Comparison of ENCODE assay signal across 8 cellular contexts in the genomic region with DNA sequence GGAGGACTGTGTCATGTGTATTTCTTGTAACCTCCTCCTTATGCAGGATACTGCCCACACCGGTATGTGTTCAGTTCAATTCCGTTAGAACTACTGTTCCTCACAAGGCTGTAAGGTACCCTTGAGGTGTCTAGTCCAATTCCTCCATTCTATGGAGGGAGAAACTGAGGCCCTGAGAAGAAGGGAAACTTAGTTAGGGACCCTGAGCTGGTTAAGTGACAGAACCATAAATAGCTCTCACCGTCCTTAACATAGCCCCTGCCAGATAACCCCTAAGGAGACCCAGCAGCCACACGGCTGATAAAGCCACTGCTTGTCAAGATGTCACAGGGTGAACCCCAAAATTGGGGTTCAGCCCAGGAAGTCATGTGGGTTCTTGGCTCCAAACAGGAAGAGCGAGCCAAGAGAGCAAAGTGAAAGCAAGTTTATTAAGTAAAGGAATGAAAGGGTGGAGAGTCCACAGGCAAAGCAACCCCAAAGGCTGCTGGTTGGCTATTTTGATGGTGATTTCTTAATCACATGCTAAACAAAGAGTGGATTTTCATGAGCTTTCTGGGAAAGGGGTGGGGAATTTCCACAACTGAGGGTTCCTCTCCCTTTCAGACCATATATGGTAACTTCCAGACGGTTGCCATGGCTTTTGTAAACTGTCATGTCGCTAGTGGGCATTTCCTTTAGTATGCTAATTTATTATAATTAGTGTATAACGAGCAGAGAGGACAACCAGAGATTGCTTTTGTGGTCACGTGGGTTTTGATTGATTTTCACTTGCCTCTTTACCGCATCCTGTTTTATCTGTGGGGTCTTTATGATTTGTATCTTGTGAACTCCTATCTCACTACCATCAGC.
DNase-seq lines count a peak whose midpoint lies in the region; ATAC-seq and TF ChIP-seq lines count a peak whose summit lies in the region.

No MANE protein-coding gene starts in this region.

- in situ Hi-C loops in KBM-7 (cut with MboI; ENCODE audit: low pct_unique_long_range_greater_than_20kb, low sequenced_read_pairs) = no loop called here

- no peaks in the 10 kb centered on the region for H3K27me3 Mint-ChIP-seq in type B pancreatic cell

- H3K9me3 Mint-ChIP-seq in type B pancreatic cell = no peaks in the 10 kb centered on the region

- no peaks in the 10 kb centered on the region for H3K9me3 ChIP-seq in neutrophil

- DNase-seq in COLO829 (ENCODE audit: low spot score) = peak; percentile 82
- peak; percentile 40 for DNase-seq in KBM-7
- DNase-seq in activated T-cell treated with anti-CD3 and anti-CD28 coated beads, Interleukin-2, amount 50 U/mL, for 48 hours = peak; percentile 50 to 54
- peak; percentile 98 for DNase-seq in fibroblast of villous mesenchyme (ENCODE audit: low read depth)
- DNase-seq in type B pancreatic cell (ENCODE audit: extremely low spot score, unreplicated experiment) = no peak
- DNase-seq in NCI-H1417 treated with DMSO at 0.1 percent for 48 hours (lab: John Stamatoyannopoulos, UW) = no peak

- H3K4me1 ChIP-seq in neutrophil (ENCODE audit: control insufficient read depth in 1 of 2, insufficient read depth in 1 of 2, low read depth in 1 of 2, low read length in 1 of 2) = peaks cover 45 to 47% of the 10 kb centered on the region in 2 experiments

- no peak for TF ChIP-seq CTCF in fibroblast of villous mesenchyme (IDR thresholded peaks at IDR 0.05; ENCODE audit: insufficient read depth, low read depth, low read length)
- no peak for TF ChIP-seq CTCF in neutrophil (IDR thresholded peaks at IDR 0.05)
- TF ChIP-seq CTCF in type B pancreatic cell (conservative IDR thresholded peaks at IDR 0.05) = no peak

- H3K4me3 ChIP-seq in fibroblast of villous mesenchyme (ENCODE audit: low read depth, low read length) (peak overlapping the region; percentile 51), neutrophil (ENCODE audit: low read depth in 1 of 2, low read length in 1 of 2) (peak overlapping the region; percentile 56 to 66)

- peak overlapping the region; percentile 45 for H3K4me3 Mint-ChIP-seq in type B pancreatic cell

- no peaks in the 10 kb centered on the region for H3K27me3 ChIP-seq in neutrophil

- no peaks in the 10 kb centered on the region for H3K36me3 Mint-ChIP-seq in type B pancreatic cell

- peak overlapping the region; percentile 12 for H3K27ac Mint-ChIP-seq in type B pancreatic cell

- ATAC-seq in GM21447 (IDR thresholded peaks at IDR 0.05; ENCODE audit: unreplicated experiment) = peak; percentile 79

- no peaks in the 10 kb centered on the region for H3K36me3 ChIP-seq in neutrophil

- peak overlapping the region; percentile 81 for H3K27ac ChIP-seq in neutrophil

- peaks cover 48% of the 10 kb centered on the region for H3K4me1 Mint-ChIP-seq in type B pancreatic cell (ENCODE audit: unreplicated experiment)

Comparison
In these comparisons a context has a peak if more than half of its experiments do, and no peak if none do; other contexts are left out.
1. DNase-seq: peak in COLO829 (single experiment), KBM-7 (single experiment), activated T-cell treated with anti-CD3 and anti-CD28 coated beads, Interleukin-2, amount 50 U/mL, for 48 hours (2 of 2) and fibroblast of villous mesenchyme (single experiment); none in type B pancreatic cell (single experiment) and NCI-H1417 treated with DMSO at 0.1 percent for 48 hours (single experiment).